Comparison of ENCODE assay signal across 1 cellular context in genomic region chr2:217795067-217795466, GRCh38.
A peak's percentile ranks its signal among the peaks of the same experiment; 100 is the strongest.
TF ChIP-seq lines count a peak whose summit lies in the region.

No MANE protein-coding gene starts in this region.

TF ChIP-seq in HepG2, 621 proteins besides CTCF, POLR2A, EP300 and RAD21 (continued from another document and continues in another):
- TF ChIP-seq THAP9 (CRISPR knock-in tag; IDR thresholded peaks at IDR 0.05; ENCODE audit: borderline replicate concordance) (no peak), FOXK2 (IDR thresholded peaks at IDR 0.05) (peak; percentile 67; the same call in 1 of the 2 replicates), KDM2A (CRISPR knock-in tag; IDR thresholded peaks at IDR 0.05; ENCODE audit: borderline replicate concordance, low read depth) (0 out of 2 replicates have a peak, but pooled peaks have one; percentile 7), ZBTB2 (CRISPR knock-in tag; IDR thresholded peaks at IDR 0.05; ENCODE audit: low read depth) (no peak), NCOA2 (CRISPR knock-in tag; IDR thresholded peaks at IDR 0.05) (no peak), SKIL (CRISPR knock-in tag; IDR thresholded peaks at IDR 0.05; ENCODE audit: borderline replicate concordance) (no peak; the same call in 1 of the 2 replicates), ZBTB40 (IDR thresholded peaks at IDR 0.05) (peak; percentile 51; the same call in 1 of the 2 replicates), ZBTB40 (CRISPR knock-in tag; IDR thresholded peaks at IDR 0.05) (no peak), ZNF788 (CRISPR knock-in tag; IDR thresholded peaks at IDR 0.05; ENCODE audit: borderline replicate concordance) (no peak), ZNF557 (CRISPR knock-in tag; IDR thresholded peaks at IDR 0.05) (no peak), CSRNP1 (CRISPR knock-in tag; IDR thresholded peaks at IDR 0.05) (no peak), NFKBIZ (CRISPR knock-in tag; IDR thresholded peaks at IDR 0.05) (no peak), SMAD3 (CRISPR knock-in tag; IDR thresholded peaks at IDR 0.05) (no peak), PBX2 (CRISPR knock-in tag; IDR thresholded peaks at IDR 0.05) (peak; percentile 33; the same call in 1 of the 2 replicates), ATF7 (IDR thresholded peaks at IDR 0.05) (0 out of 2 replicates have a peak, but pooled peaks have one; percentile 38), ATF7 (CRISPR knock-in tag; IDR thresholded peaks at IDR 0.05) (no peak), ZFX (CRISPR knock-in tag; IDR thresholded peaks at IDR 0.05; ENCODE audit: low read depth) (0 out of 2 replicates have a peak, but pooled peaks have one; percentile 9), SP1 (IDR thresholded peaks at IDR 0.05) (peak; percentile 84), SP1 (CRISPR knock-in tag; IDR thresholded peaks at IDR 0.05) (no peak), IKZF5 (CRISPR knock-in tag; IDR thresholded peaks at IDR 0.05) (no peak), TCF7L2 (IDR thresholded peaks at IDR 0.05; ENCODE audit: low read depth, low read length) (no peak), BRD4 (CRISPR knock-in tag; IDR thresholded peaks at IDR 0.05) (no peak), HES4 (CRISPR knock-in tag; IDR thresholded peaks at IDR 0.05; ENCODE audit: borderline replicate concordance) (no peak), ZNF18 (CRISPR knock-in tag; IDR thresholded peaks at IDR 0.05; ENCODE audit: insufficient replicate concordance) (no peak), ZNF282 (IDR thresholded peaks at IDR 0.05; ENCODE audit: partially characterized antibody) (peak; percentile 98), SIN3B (IDR thresholded peaks at IDR 0.05; ENCODE audit: low read length) (no peak), CREB1 (IDR thresholded peaks at IDR 0.05) (peak; percentile 20; the same call in 1 of the 2 replicates), CREB1 (CRISPR knock-in tag; IDR thresholded peaks at IDR 0.05) (no peak)
